In genomic region chrX:44908198-44908597, GRCh38 we compare ENCODE assay signal across 12 cellular contexts. TPM values are rescaled to one million over a fixed set of nuclear protein-coding genes. Genes with fewer than 3 reads are reported as not detected.
DNase-seq lines count a peak whose midpoint lies in the region; ATAC-seq, FAIRE-seq and TF ChIP-seq lines count a peak whose summit lies in the region.
"Had no signal": no experiment of that assay in that cellular context is flagged by ENCODE, and none has a peak within 500 bp of the region (broad histone marks: within the 10 kb centered on the region; RNA-seq: fewer than 3 reads in every experiment).

No MANE protein-coding gene starts in this region.

- no peak overlapping the region for H3K4me3 Mint-ChIP-seq in stimulated activated naive CD8-positive, alpha-beta T cell treated with anti-CD3 and anti-CD28 coated beads, Interleukin-15, Interleukin-2, amounts not matched to agents 100 ng/mL and 50 ng/mL, for 24 hours
- peak overlapping the region in 1 of 3 donors; percentile 36 for H3K4me3 Mint-ChIP-seq in T-cell

- H3K9me3 Mint-ChIP-seq in stimulated activated naive CD8-positive, alpha-beta T cell treated with anti-CD3 and anti-CD28 coated beads, Interleukin-15, Interleukin-2, amounts not matched to agents 100 ng/mL and 50 ng/mL, for 24 hours = peaks cover 3% of the 10 kb centered on the region
- peaks cover 7 to 9% (median 8%) of the 10 kb centered on the region in 3 donors for H3K9me3 Mint-ChIP-seq in T-cell

- POLR2A ChIA-PET in T-cell (lab: Charles Lee) = no interaction called here

- no peak for TF ChIP-seq CTCF in fibroblast of mammary gland (conservative IDR thresholded peaks at IDR 0.05; ENCODE audit: control insufficient read depth, insufficient read depth, low read depth, low read length)

- no peak overlapping the region for H3K4me3 ChIP-seq in fibroblast of mammary gland (ENCODE audit: control insufficient read depth, low read depth, low read length)
- H3K4me3 ChIP-seq: body of pancreas, esophagus squamous epithelium had no signal

- H3K27ac Mint-ChIP-seq in stimulated activated naive CD8-positive, alpha-beta T cell treated with anti-CD3 and anti-CD28 coated beads, Interleukin-15, Interleukin-2, amounts not matched to agents 100 ng/mL and 50 ng/mL, for 24 hours = peak overlapping the region; percentile 51
- H3K27ac Mint-ChIP-seq in T-cell = peak overlapping the region; percentile 71 to 74

- H3K27me3 Mint-ChIP-seq in stimulated activated naive CD8-positive, alpha-beta T cell treated with anti-CD3 and anti-CD28 coated beads, Interleukin-15, Interleukin-2, amounts not matched to agents 100 ng/mL and 50 ng/mL, for 24 hours = no peaks in the 10 kb centered on the region
- no peaks in the 10 kb centered on the region for H3K27me3 Mint-ChIP-seq in T-cell

- FAIRE-seq in urothelium cell line (lab: Jason Lieb, UNC) = no peak
- FAIRE-seq: kidney had no signal

- peaks cover 56% of the 10 kb centered on the region for H3K4me1 Mint-ChIP-seq in stimulated activated naive CD8-positive, alpha-beta T cell treated with anti-CD3 and anti-CD28 coated beads, Interleukin-15, Interleukin-2, amounts not matched to agents 100 ng/mL and 50 ng/mL, for 24 hours (ENCODE audit: low read depth)
- H3K4me1 Mint-ChIP-seq in T-cell = peaks cover 60 to 71% (median 65%) of the 10 kb centered on the region in 3 donors

- H3K36me3 Mint-ChIP-seq in stimulated activated naive CD8-positive, alpha-beta T cell treated with anti-CD3 and anti-CD28 coated beads, Interleukin-15, Interleukin-2, amounts not matched to agents 100 ng/mL and 50 ng/mL, for 24 hours (ENCODE audit: low read depth) = peaks cover 10% of the 10 kb centered on the region
- H3K36me3 Mint-ChIP-seq in T-cell = peaks cover 4% of the 10 kb centered on the region

- no peak for ATAC-seq in stimulated activated naive CD8-positive, alpha-beta T cell treated with anti-CD3 and anti-CD28 coated beads, Interleukin-15, Interleukin-2, amounts not matched to agents 100 U/mL and 50 U/mL, for 24 hours
- ATAC-seq in T-cell (replicated peaks in 1 of 4) (peak in 1 of 4 experiments; percentile 35), GM18867 (IDR thresholded peaks at IDR 0.05; ENCODE audit: unreplicated experiment) (no peak)
- ATAC-seq: body of pancreas had no signal

- CTCF ChIA-PET in T-cell (lab: Charles Lee) = no interaction called here

- no peak for DNase-seq in stimulated activated naive CD8-positive, alpha-beta T cell treated with anti-CD3 and anti-CD28 coated beads, Interleukin-15, Interleukin-2, amounts not matched to agents 100 U/mL and 50 U/mL, for 24 hours
- no peak for DNase-seq in T-cell
- DNase-seq in fibroblast of mammary gland (ENCODE audit: low read depth) = peak; percentile 48
- DNase-seq in urothelium cell line (ENCODE audit: low spot score) = peak; percentile 21
- no peak for DNase-seq in mucosa of gallbladder (ENCODE audit: low spot score)
- DNase-seq in KBM-7 = no peak
- DNase-seq: body of pancreas, esophagus squamous epithelium, kidney, NCI-H2081 treated with DMSO at 0.1 percent for 48 hours had no signal

- in situ Hi-C loops in KBM-7 (cut with MboI; ENCODE audit: low pct_unique_long_range_greater_than_20kb, low sequenced_read_pairs) = no loop called here

RNA-seq across cellular contexts. Expression of gene KDM6A, which starts 35.2 kb away (rescaled TPM):
- total RNA-seq in T-cell = 10 to 100 TPM; 37.1 to 97.3 (median 55.7) TPM
- 41.1 TPM for total RNA-seq in mucosa of gallbladder

Comparison
In these comparisons a context has a peak if more than half of its experiments do, and no peak if none do; other contexts are left out.
1. DNase-seq: peak in fibroblast of mammary gland (single experiment) and urothelium cell line (single experiment); none in stimulated activated naive CD8-positive, alpha-beta T cell treated with anti-CD3 and anti-CD28 coated beads, Interleukin-15, Interleukin-2, amounts not matched to agents 100 U/mL and 50 U/mL, for 24 hours (single experiment), T-cell (0 of 34), mucosa of gallbladder (single experiment) and KBM-7 (single experiment).